9 cellular contexts compared by ENCODE assay signal in the genomic region with DNA sequence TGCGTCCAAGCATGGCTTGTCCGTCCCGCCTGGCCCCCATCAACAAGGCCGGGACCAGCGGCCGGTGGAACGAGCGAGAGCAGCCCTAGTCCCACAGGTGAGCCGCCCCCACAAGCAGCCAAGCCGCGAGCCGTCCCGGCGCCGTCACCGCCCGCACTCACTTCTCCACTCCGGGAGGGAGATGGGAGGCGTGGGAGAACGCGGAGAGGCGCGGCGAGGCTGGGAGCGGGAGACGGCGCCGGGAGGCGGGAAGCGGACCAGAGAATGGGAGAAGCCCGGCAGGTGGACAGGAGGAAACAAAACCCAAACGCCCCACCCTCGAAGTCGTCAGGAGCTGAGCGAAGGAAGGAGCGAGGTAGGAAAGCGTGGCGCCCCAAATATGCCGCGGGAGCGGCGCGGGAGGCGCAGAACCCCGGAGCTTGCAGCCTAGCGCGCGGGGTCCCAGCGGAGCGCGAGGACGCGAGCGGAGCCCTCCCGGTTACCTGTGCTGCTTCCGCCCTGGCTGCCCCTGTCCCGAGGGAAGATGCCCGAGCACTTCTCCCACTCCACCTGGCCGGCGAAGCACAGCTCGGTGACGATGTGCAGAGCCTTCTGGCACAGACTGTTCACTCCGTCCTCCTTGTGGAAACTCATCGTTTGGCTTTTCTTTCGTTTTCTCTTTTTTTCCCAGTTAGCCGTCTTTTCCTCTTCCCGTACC. TPM values are rescaled to one million over a fixed set of nuclear protein-coding genes. Genes with fewer than 3 reads are reported as not detected.
DNase-seq lines count a peak whose midpoint lies in the region; ATAC-seq, FAIRE-seq and TF ChIP-seq lines count a peak whose summit lies in the region.
"Had no signal": no experiment of that assay in that cellular context is flagged by ENCODE, and none has a peak within 500 bp of the region (broad histone marks: within the 10 kb centered on the region; RNA-seq: fewer than 3 reads in every experiment).

No MANE protein-coding gene starts in this region.

- no peaks in the 10 kb centered on the region for H3K36me3 Mint-ChIP-seq in T-helper 1 cell treated with Interleukin-12 subunit alpha and Interleukin-12 subunit beta and Interleukin-4 antibody, amounts not matched to agents 30 μg/mL and 1 μg/mL, for 36 hours (ENCODE audit: low read depth)

- no peaks in the 10 kb centered on the region for H3K4me1 Mint-ChIP-seq in T-helper 1 cell treated with Interleukin-12 subunit alpha and Interleukin-12 subunit beta and Interleukin-4 antibody, amounts not matched to agents 30 μg/mL and 1 μg/mL, for 36 hours (ENCODE audit: low read depth)

- H3K9me3 ChIP-seq in adrenal gland (replicated peaks in 1 of 3) (no peaks in the 10 kb centered on the region), small intestine (ENCODE audit: control insufficient read depth, low read depth) (no peaks in the 10 kb centered on the region)

- DNase-seq in T-helper 1 cell (no peak), adrenal gland (no peak), small intestine (peak; percentile 2), amniotic stem cell (lab: John Stamatoyannopoulos, UW) (no peak)
- DNase-seq in activated effector memory CD4-positive, alpha-beta T cell treated with anti-CD3 and anti-CD28 coated beads, Interleukin-2, amount 50 U/mL, for 16 hours: no peak

- H3K36me3 ChIP-seq in adrenal gland (replicated peaks in 1 of 2) (no peaks in the 10 kb centered on the region), small intestine (ENCODE audit: control insufficient read depth in 2 of 2, insufficient read depth in 2 of 2, low read length in 2 of 2) (no peaks in the 10 kb centered on the region)

- ATAC-seq in GM19023 (IDR thresholded peaks at IDR 0.05; ENCODE audit: unreplicated experiment): no peak

- TF ChIP-seq CTCF in adrenal gland (IDR thresholded peaks at IDR 0.05): no peak

- 0 to 2% (median 1%) methylated on average over 28 to 67 of the region's 67 CpGs for WGBS in adrenal gland, 4 donors
- 3 to 4% (median 4%) methylated on average over 55 to 67 of the region's 67 CpGs for WGBS in small intestine, 3 donors

- H3K27ac Mint-ChIP-seq in T-helper 1 cell treated with Interleukin-12 subunit alpha and Interleukin-12 subunit beta and Interleukin-4 antibody, amounts not matched to agents 30 μg/mL and 1 μg/mL, for 36 hours: no peak overlapping the region

- no peaks in the 10 kb centered on the region for H3K9me3 Mint-ChIP-seq in T-helper 1 cell treated with Interleukin-12 subunit alpha and Interleukin-12 subunit beta and Interleukin-4 antibody, amounts not matched to agents 30 μg/mL and 1 μg/mL, for 36 hours

- peak overlapping the region in 3 of 4 donors; percentile 14 to 58 (median 40) for H3K4me3 ChIP-seq in adrenal gland
- H3K4me3 ChIP-seq in iPS-11a (ENCODE audit: low read depth, low read length): peak overlapping the region; percentile 67
- H3K4me3 ChIP-seq in small intestine (ENCODE audit: low read depth in 1 of 2, low read length in 2 of 2): peak overlapping the region; percentile 37 to 54

- H3K4me3 Mint-ChIP-seq in T-helper 1 cell treated with Interleukin-12 subunit alpha and Interleukin-12 subunit beta and Interleukin-4 antibody, amounts not matched to agents 30 μg/mL and 1 μg/mL, for 36 hours: peak overlapping the region; percentile 77

- no peak for FAIRE-seq in small intestine (lab: Jason Lieb, UNC)

- no peak for TF ChIP-seq POLR2A in adrenal gland (IDR thresholded peaks at IDR 0.05)

- peaks cover 0 to 7% of the 10 kb centered on the region in 2 donors for H3K4me1 ChIP-seq in adrenal gland (replicated peaks in 1 of 2)
- H3K4me1 ChIP-seq in small intestine (ENCODE audit: control insufficient read depth in 2 of 2, insufficient read depth in 1 of 2, low read depth in 1 of 2, low read length in 1 of 2): peaks cover 0 to 3% of the 10 kb centered on the region in 2 donors

- no peak overlapping the region for H3K27ac ChIP-seq in adrenal gland
- no peak overlapping the region for H3K27ac ChIP-seq in small intestine (ENCODE audit: low read depth in 1 of 2, low read length in 1 of 2)

- intact Hi-C loops in adrenal gland (cut with DNase I): no loop called here

- H3K27me3 ChIP-seq in adrenal gland (peaks cover 17% of the 10 kb centered on the region), small intestine (ENCODE audit: control insufficient read depth in 2 of 2, insufficient read depth in 2 of 2, low read length in 2 of 2) (peaks cover 3 to 17% of the 10 kb centered on the region in 2 donors)

- H3K27me3 Mint-ChIP-seq in T-helper 1 cell treated with Interleukin-12 subunit alpha and Interleukin-12 subunit beta and Interleukin-4 antibody, amounts not matched to agents 30 μg/mL and 1 μg/mL, for 36 hours (ENCODE audit: low read depth): peaks cover 32% of the 10 kb centered on the region

RNA-seq across cellular contexts. Expression of a gene that starts 0.6 kb away (rescaled TPM):
- 1 to 10 TPM in 2 of 8 donors, under 1 TPM in 2, not detected in 4; 0.27 to 3.7 (median 0.95) TPM for total RNA-seq in adrenal gland
- polyA plus RNA-seq in adrenal gland (under 1 TPM; 0.03 to 0.15 (median 0.08) TPM), small intestine (under 1 TPM in 1 of 3 donors, not detected in 2; 0.34 TPM)
- total RNA-seq: T-helper 2 cell treated with Interferon-gamma antibody and Interleukin-4, amounts not matched to agents 100 ng/mL and 5 ng/mL, for 36 hours had no signal
